14 cellular contexts compared by ENCODE assay signal in genomic region chr9:109653470-109653869, GRCh38.
"Had no signal": no experiment of that assay in that cellular context is flagged by ENCODE, and none has a peak within 500 bp of the region (broad histone marks: within the 10 kb centered on the region; RNA-seq: fewer than 3 reads in every experiment).

No MANE protein-coding gene starts in this region.

- H3K27me3 ChIP-seq: breast epithelium, neural progenitor cell, ovary, tibial artery had no signal

- H3K9me3 ChIP-seq: breast epithelium, lower lobe of right lung, ovary, tibial artery had no signal

- H3K4me1 ChIP-seq: breast epithelium, lower lobe of right lung, neural progenitor cell, tibial artery had no signal

- H3K4me2 ChIP-seq: neural progenitor cell had no signal

- H3K27ac ChIP-seq: breast epithelium, lower lobe of right lung, neural progenitor cell, ovary, tibial artery had no signal

- H2AFZ ChIP-seq: neural progenitor cell had no signal

- DNase-seq: activated naive CD8-positive, alpha-beta T cell treated with anti-CD3 and anti-CD28 coated beads for 36 hours; left colon; lower lobe of right lung; ovary; stimulated activated CD4-positive, alpha-beta T cell treated with anti-CD3 and anti-CD28 coated beads, Interleukin-12 subunit alpha, Interleukin-12 subunit beta, amount 100 ng/mL, for 4 hours; stimulated activated CD4-positive, alpha-beta T cell treated with anti-CD3 and anti-CD28 coated beads, Interleukin-2, amount 100 ng/mL, for 24 hours; tibial artery had no signal

- H3K36me3 Mint-ChIP-seq: activated naive CD8-positive, alpha-beta T cell treated with anti-CD3 and anti-CD28 coated beads for 36 hours; neural progenitor cell; stimulated activated effector memory CD8-positive, alpha-beta T cell treated with anti-CD3 and anti-CD28 coated beads, Interleukin-12 subunit alpha, Interleukin-12 subunit beta, amount 100 ng/mL, for 72 hours had no signal

- H3K36me3 ChIP-seq: breast epithelium, lower lobe of right lung, neural progenitor cell, ovary, tibial artery had no signal

- H3K4me3 ChIP-seq: breast epithelium, lower lobe of right lung, neural progenitor cell, ovary, tibial artery had no signal

- H3K9ac ChIP-seq: neural progenitor cell had no signal

- H3K4me3 Mint-ChIP-seq: activated naive CD8-positive, alpha-beta T cell treated with anti-CD3 and anti-CD28 coated beads for 36 hours; activated T-helper 1 cell treated with anti-CD3 and anti-CD28 coated beads, Interleukin-12 subunit alpha, Interleukin-12 subunit beta, Interleukin-2, Interleukin-4 antibody, amounts not matched to agents 30 ng/mL and 10 ng/mL and 1 ng/mL, durations not matched to agents 14 hours and 24 hours and 36 hours; endodermal cell; neural progenitor cell; stimulated activated effector memory CD8-positive, alpha-beta T cell treated with anti-CD3 and anti-CD28 coated beads, Interleukin-12 subunit alpha, Interleukin-12 subunit beta, amount 100 ng/mL, for 72 hours; T-helper 2 cell treated with Interferon-gamma antibody and Interleukin-4, amounts not matched to agents 5 μg/mL and 100 μg/mL, for 36 hours had no signal

- H3K9me3 Mint-ChIP-seq: activated T-helper 1 cell treated with anti-CD3 and anti-CD28 coated beads, Interleukin-12 subunit alpha, Interleukin-12 subunit beta, Interleukin-2, Interleukin-4 antibody, amounts not matched to agents 30 ng/mL and 10 ng/mL and 1 ng/mL, durations not matched to agents 14 hours and 24 hours and 36 hours; endodermal cell; neural progenitor cell; stimulated activated effector memory CD8-positive, alpha-beta T cell treated with anti-CD3 and anti-CD28 coated beads, Interleukin-12 subunit alpha, Interleukin-12 subunit beta, amount 100 ng/mL, for 72 hours; T-helper 2 cell treated with Interferon-gamma antibody and Interleukin-4, amounts not matched to agents 5 μg/mL and 100 μg/mL, for 36 hours had no signal

- H3K4me1 Mint-ChIP-seq: activated naive CD8-positive, alpha-beta T cell treated with anti-CD3 and anti-CD28 coated beads for 36 hours; endodermal cell; neural progenitor cell; stimulated activated effector memory CD8-positive, alpha-beta T cell treated with anti-CD3 and anti-CD28 coated beads, Interleukin-12 subunit alpha, Interleukin-12 subunit beta, amount 100 ng/mL, for 72 hours had no signal

- ATAC-seq: activated CD4-positive, CD25-positive, alpha-beta regulatory T cell treated with anti-CD3 and anti-CD28 coated beads, Interleukin-2, amount 50 U/mL, for 24 hours; left colon; lower lobe of right lung; stimulated activated effector memory CD8-positive, alpha-beta T cell treated with anti-CD3 and anti-CD28 coated beads, Interleukin-12 subunit alpha, Interleukin-12 subunit beta, amount 100 ng/mL, for 72 hours had no signal

- H3K27ac Mint-ChIP-seq: activated naive CD8-positive, alpha-beta T cell treated with anti-CD3 and anti-CD28 coated beads for 36 hours; activated T-helper 1 cell treated with anti-CD3 and anti-CD28 coated beads, Interleukin-12 subunit alpha, Interleukin-12 subunit beta, Interleukin-2, Interleukin-4 antibody, amounts not matched to agents 30 ng/mL and 10 ng/mL and 1 ng/mL, durations not matched to agents 14 hours and 24 hours and 36 hours; endodermal cell; neural progenitor cell; stimulated activated effector memory CD8-positive, alpha-beta T cell treated with anti-CD3 and anti-CD28 coated beads, Interleukin-12 subunit alpha, Interleukin-12 subunit beta, amount 100 ng/mL, for 72 hours; T-helper 2 cell treated with Interferon-gamma antibody and Interleukin-4, amounts not matched to agents 5 μg/mL and 100 μg/mL, for 36 hours had no signal
